12 cellular contexts compared by ENCODE assay signal in the genomic region with DNA sequence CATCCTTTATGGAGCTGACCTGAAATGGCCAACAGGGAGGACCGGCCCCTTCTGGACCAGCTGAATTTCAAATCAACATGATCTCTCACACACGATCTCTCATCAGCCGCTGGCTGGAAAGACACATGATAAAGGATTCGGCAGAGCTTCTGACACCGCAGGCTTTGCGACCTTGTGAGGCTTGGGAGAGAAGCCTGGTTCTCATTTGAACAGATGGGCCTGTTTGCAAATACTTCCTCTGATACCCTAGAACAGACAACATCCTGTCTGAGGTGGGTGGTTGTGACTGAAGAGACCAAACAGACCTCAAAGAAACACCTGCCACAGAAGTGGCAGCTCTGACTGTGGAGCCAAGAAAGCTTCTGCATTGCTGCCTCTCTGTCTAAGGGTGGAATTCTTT.
DNase-seq lines count a peak whose midpoint lies in the region; ATAC-seq and TF ChIP-seq lines count a peak whose summit lies in the region.
"Had no signal": no experiment of that assay in that cellular context is flagged by ENCODE, and none has a peak within 500 bp of the region (broad histone marks: within the 10 kb centered on the region; RNA-seq: fewer than 3 reads in every experiment).

No MANE protein-coding gene starts in this region.

- intact Hi-C loops in heart left ventricle (cut with DNase I), result loop anchor here in 1 of 10 donors (10.0 kb wide), 1 partner anchor 113 kb away; no protein-coding TSS in a partner anchor

- no peak overlapping the region for H3K4me3 Mint-ChIP-seq in stimulated activated naive CD8-positive, alpha-beta T cell treated with anti-CD3 and anti-CD28 coated beads, Interleukin-15, amount 100 ng/mL, for 72 hours

- no peaks in the 10 kb centered on the region for H3K27me3 ChIP-seq in heart left ventricle
- H3K27me3 ChIP-seq: uterus had no signal

- peak overlapping the region; percentile 58 to 93 for H3K27ac Mint-ChIP-seq in stimulated activated naive CD8-positive, alpha-beta T cell treated with anti-CD3 and anti-CD28 coated beads, Interleukin-15, amount 100 ng/mL, for 72 hours

- H3K9me3 ChIP-seq in heart left ventricle, result no peaks in the 10 kb centered on the region
- H3K9me3 ChIP-seq: uterus had no signal

- 63 to 89% (median 78%) methylated on average over 6 of the region's 6 CpGs for WGBS in heart left ventricle, 4 donors

- H3K27me3 Mint-ChIP-seq in stimulated activated naive CD8-positive, alpha-beta T cell treated with anti-CD3 and anti-CD28 coated beads, Interleukin-15, amount 100 ng/mL, for 72 hours, result no peaks in the 10 kb centered on the region

- no peak overlapping the region for H3K4me3 ChIP-seq in heart left ventricle
- H3K4me3 ChIP-seq: uterus had no signal

- peak; percentile 93 for ATAC-seq in stimulated activated naive CD8-positive, alpha-beta T cell treated with anti-CD3 and anti-CD28 coated beads, Interleukin-15, amount 100 ng/mL, for 72 hours
- ATAC-seq in heart left ventricle (no peak), HG03571 (IDR thresholded peaks at IDR 0.05; ENCODE audit: unreplicated experiment) (no peak)

- H3K27ac ChIP-seq in heart left ventricle, result no peak overlapping the region
- H3K27ac ChIP-seq: C4-2B, uterus had no signal

- no peak for TF ChIP-seq CTCF in heart left ventricle (IDR thresholded peaks at IDR 0.05)

- no peaks in the 10 kb centered on the region for H3K36me3 ChIP-seq in heart left ventricle
- H3K36me3 ChIP-seq: uterus had no signal

- H3K9me3 Mint-ChIP-seq in stimulated activated naive CD8-positive, alpha-beta T cell treated with anti-CD3 and anti-CD28 coated beads, Interleukin-15, amount 100 ng/mL, for 72 hours, result no peaks in the 10 kb centered on the region

- peak; percentile 12 for DNase-seq in stimulated activated CD4-positive, alpha-beta T cell treated with anti-CD3 and anti-CD28 coated beads, Interleukin-4, amount 100 ng/mL, for 24 hours
- DNase-seq in stimulated activated CD4-positive, alpha-beta T cell treated with anti-CD3 and anti-CD28 coated beads, Interleukin-1b, Interleukin-23, amount 100 ng/mL, for 48 hours, result no peak
- DNase-seq in NCI-H774 (lab: John Stamatoyannopoulos, UW), result peak; percentile 16
- peak; percentile 35 for DNase-seq in activated T-helper 1 cell treated with Interleukin-2 at 50 U/mL for 16 hours (ENCODE audit: low read depth)
- peak; percentile 28 to 45 for DNase-seq in stimulated activated naive CD8-positive, alpha-beta T cell treated with anti-CD3 and anti-CD28 coated beads, Interleukin-15, amount 100 ng/mL, for 72 hours
- no peak for DNase-seq in heart left ventricle
- DNase-seq in kidney glomerular epithelial cell (lab: John Stamatoyannopoulos, UW), result no peak
- DNase-seq: NCI-H2107, posterior cingulate gyrus, uterus had no signal

- no peak for TF ChIP-seq POLR2A in heart left ventricle (IDR thresholded peaks at IDR 0.05)

- peaks cover 0 to 15% (median 12%) of the 10 kb centered on the region in 12 donors for H3K4me1 ChIP-seq in heart left ventricle
- H3K4me1 ChIP-seq: uterus had no signal

- peaks cover 55% of the 10 kb centered on the region for H3K4me1 Mint-ChIP-seq in stimulated activated naive CD8-positive, alpha-beta T cell treated with anti-CD3 and anti-CD28 coated beads, Interleukin-15, amount 100 ng/mL, for 72 hours

Comparison
In these comparisons a context has a peak if more than half of its experiments do, and no peak if none do; other contexts are left out.
1. DNase-seq: peak in stimulated activated CD4-positive, alpha-beta T cell treated with anti-CD3 and anti-CD28 coated beads, Interleukin-4, amount 100 ng/mL, for 24 hours (single experiment), NCI-H774 (single experiment), activated T-helper 1 cell treated with Interleukin-2 at 50 U/mL for 16 hours (single experiment) and stimulated activated naive CD8-positive, alpha-beta T cell treated with anti-CD3 and anti-CD28 coated beads, Interleukin-15, amount 100 ng/mL, for 72 hours (2 of 2); none in stimulated activated CD4-positive, alpha-beta T cell treated with anti-CD3 and anti-CD28 coated beads, Interleukin-1b, Interleukin-23, amount 100 ng/mL, for 48 hours (single experiment), heart left ventricle (0 of 5) and kidney glomerular epithelial cell (single experiment).